ENCODE assay signal across 19 cellular contexts in genomic region chr1:17575786-17576584, GRCh38. TPM values are rescaled to one million over a fixed set of nuclear protein-coding genes. Genes with fewer than 3 reads are reported as not detected.
DNase-seq lines count a peak whose midpoint lies in the region; ATAC-seq and TF ChIP-seq lines count a peak whose summit lies in the region.
"Had no signal": no experiment of that assay in that cellular context is flagged by ENCODE, and none has a peak within 500 bp of the region (broad histone marks: within the 10 kb centered on the region; RNA-seq: fewer than 3 reads in every experiment).

No MANE protein-coding gene starts in this region.

- TF ChIP-seq CTCF in coronary artery (IDR thresholded peaks at IDR 0.05) (no peak), type B pancreatic cell (conservative IDR thresholded peaks at IDR 0.05) (no peak)

- H3K27me3 Mint-ChIP-seq in type B pancreatic cell: no peaks in the 10 kb centered on the region

- peaks cover 56% of the 10 kb centered on the region for H3K4me1 Mint-ChIP-seq in type B pancreatic cell (ENCODE audit: unreplicated experiment)
- H3K4me1 Mint-ChIP-seq: CD4-positive, alpha-beta memory T cell; stimulated activated effector memory CD8-positive, alpha-beta T cell treated with anti-CD3 and anti-CD28 coated beads, Interleukin-12 subunit alpha, Interleukin-12 subunit beta, amount 100 ng/mL, for 72 hours had no signal

- peaks cover 0 to 2% of the 10 kb centered on the region in 2 donors for H3K36me3 ChIP-seq in mucosa of rectum (ENCODE audit: control insufficient read depth in 2 of 2, insufficient read depth in 2 of 2, low read length in 2 of 2)

- H3K4me3 ChIP-seq in coronary artery (peak overlapping the region; percentile 2), mucosa of rectum (ENCODE audit: low read length in 2 of 2) (no peak overlapping the region)

- peak overlapping the region; percentile 82 for H3K27ac Mint-ChIP-seq in type B pancreatic cell
- H3K27ac Mint-ChIP-seq: activated CD4-positive, alpha-beta memory T cell treated with anti-CD3 and anti-CD28 coated beads for 36 hours; activated T-helper 2 cell treated with anti-CD3 and anti-CD28 coated beads, Interferon-gamma antibody, Interleukin-2, Interleukin-4, amounts not matched to agents 10 μg/mL and 5 μg/mL and 100 μg/mL, durations not matched to agents 14 hours and 24 hours and 36 hours; stimulated activated effector memory CD8-positive, alpha-beta T cell treated with anti-CD3 and anti-CD28 coated beads, Interleukin-12 subunit alpha, Interleukin-12 subunit beta, amount 100 ng/mL, for 72 hours had no signal

- H3K9ac ChIP-seq in mucosa of rectum (ENCODE audit: low read depth in 1 of 2, low read length in 2 of 2): peak overlapping the region in 1 of 2 donors; percentile 57

- no peaks in the 10 kb centered on the region for H3K9me3 Mint-ChIP-seq in type B pancreatic cell
- H3K9me3 Mint-ChIP-seq: activated CD4-positive, alpha-beta memory T cell treated with anti-CD3 and anti-CD28 coated beads for 36 hours; activated T-helper 2 cell treated with anti-CD3 and anti-CD28 coated beads, Interferon-gamma antibody, Interleukin-2, Interleukin-4, amounts not matched to agents 10 μg/mL and 5 μg/mL and 100 μg/mL, durations not matched to agents 14 hours and 24 hours and 36 hours; CD4-positive, alpha-beta memory T cell; stimulated activated effector memory CD8-positive, alpha-beta T cell treated with anti-CD3 and anti-CD28 coated beads, Interleukin-12 subunit alpha, Interleukin-12 subunit beta, amount 100 ng/mL, for 72 hours had no signal

- H3K36me3 Mint-ChIP-seq in type B pancreatic cell: no peaks in the 10 kb centered on the region
- H3K36me3 Mint-ChIP-seq: activated CD4-positive, alpha-beta memory T cell treated with anti-CD3 and anti-CD28 coated beads for 36 hours; CD4-positive, alpha-beta memory T cell; stimulated activated effector memory CD8-positive, alpha-beta T cell treated with anti-CD3 and anti-CD28 coated beads, Interleukin-12 subunit alpha, Interleukin-12 subunit beta, amount 100 ng/mL, for 72 hours had no signal

- DNase-seq in NOMO-1 treated with DMSO at 0.1 percent for 48 hours (lab: John Stamatoyannopoulos, UW; ENCODE audit: unreplicated experiment) (peak; percentile 18), NOMO-1 (lab: John Stamatoyannopoulos, UW; ENCODE audit: unreplicated experiment in 2 of 2) (no peak), coronary artery (ENCODE audit: low spot score) (no peak), type B pancreatic cell (ENCODE audit: extremely low spot score, unreplicated experiment) (no peak), DMS153 treated with DMSO at 0.1 percent for 48 hours (lab: John Stamatoyannopoulos, UW; ENCODE audit: unreplicated experiment) (no peak), T1000 (lab: John Stamatoyannopoulos, UW) (no peak)
- DNase-seq: 8988T; activated CD4-positive, alpha-beta memory T cell treated with anti-CD3 and anti-CD28 coated beads for 36 hours; CD4-positive, alpha-beta memory T cell; effector CD4-positive, alpha-beta T cell; foreskin keratinocyte; Karpas-422; NCI-H1694; stimulated activated CD4-positive, alpha-beta T cell treated with anti-CD3 and anti-CD28 coated beads, Interleukin-4, amount 100 ng/mL, for 24 hours had no signal

- peak overlapping the region; percentile 94 to 99 for H3K27ac ChIP-seq in coronary artery
- H3K27ac ChIP-seq in mucosa of rectum (ENCODE audit: low read depth in 2 of 2, low read length in 2 of 2): peak overlapping the region; percentile 73 to 86
- H3K27ac ChIP-seq: foreskin keratinocyte had no signal

- H3K4me1 ChIP-seq in mucosa of rectum (ENCODE audit: control insufficient read depth in 2 of 2, insufficient read depth in 2 of 2, low read length in 2 of 2): peaks cover 46 to 65% of the 10 kb centered on the region in 2 donors
- H3K4me1 ChIP-seq: foreskin keratinocyte had no signal

- peak overlapping the region; percentile 58 for H3K4me3 Mint-ChIP-seq in type B pancreatic cell
- H3K4me3 Mint-ChIP-seq: activated CD4-positive, alpha-beta memory T cell treated with anti-CD3 and anti-CD28 coated beads for 36 hours; CD4-positive, alpha-beta memory T cell; stimulated activated effector memory CD8-positive, alpha-beta T cell treated with anti-CD3 and anti-CD28 coated beads, Interleukin-12 subunit alpha, Interleukin-12 subunit beta, amount 100 ng/mL, for 72 hours had no signal

- no peak for ATAC-seq in HG03378 (IDR thresholded peaks at IDR 0.05; ENCODE audit: unreplicated experiment)
- ATAC-seq: foreskin keratinocyte; stimulated activated effector memory CD8-positive, alpha-beta T cell treated with anti-CD3 and anti-CD28 coated beads, Interleukin-12 subunit alpha, Interleukin-12 subunit beta, amount 100 ng/mL, for 72 hours had no signal

- H3K9me3 ChIP-seq in mucosa of rectum (ENCODE audit: control insufficient read depth in 2 of 2, low read length in 2 of 2): no peaks in the 10 kb centered on the region

- H3K27me3 ChIP-seq in mucosa of rectum (ENCODE audit: control insufficient read depth in 2 of 2, insufficient read depth in 2 of 2, low read length in 2 of 2): no peaks in the 10 kb centered on the region
- H3K27me3 ChIP-seq: foreskin keratinocyte had no signal

RNA-seq across cellular contexts. Expression of gene ARHGEF10L, which starts 36.5 kb away (rescaled TPM):
- total RNA-seq in type B pancreatic cell (ENCODE audit: low replicate concordance): 36.0 and 48.0 TPM in 2 replicates
- total RNA-seq: activated CD4-positive, alpha-beta memory T cell treated with anti-CD3 and anti-CD28 coated beads for 36 hours; T-helper 2 cell treated with Interferon-gamma antibody and Interleukin-4, amounts not matched to agents 100 ng/mL and 5 ng/mL, for 36 hours had no signal
